7 cellular contexts compared by ENCODE assay signal in genomic region chr14:29927596-29928341, GRCh38. TPM values are rescaled to one million over a fixed set of nuclear protein-coding genes. Genes with fewer than 3 reads are reported as not detected.
DNase-seq lines count a peak whose midpoint lies in the region; FAIRE-seq and TF ChIP-seq lines count a peak whose summit lies in the region.

Gene PRKD1, minus strand, starts transcription at chr14:29927847.

- no peaks in the 10 kb centered on the region for H3K9me3 ChIP-seq in effector memory CD4-positive, alpha-beta T cell (ENCODE audit: control insufficient read depth, low read length)

- H3K9ac ChIP-seq in rectal smooth muscle tissue (ENCODE audit: low read length), result peak within 1 kb of the TSS; percentile 62

- DNase-seq in H54 (ENCODE audit: insufficient read length, low spot score) (peak; percentile 35), NCI-H2171 treated with DMSO at 0.1 percent for 48 hours (lab: John Stamatoyannopoulos, UW) (peak; percentile 63)
- no peak for DNase-seq in effector memory CD4-positive, alpha-beta T cell

- FAIRE-seq in H54 (lab: Jason Lieb, UNC), result no peak

- H3K27ac ChIP-seq in rectal smooth muscle tissue (ENCODE audit: low read depth, low read length), result peak within 1 kb of the TSS; percentile 72
- no peak within 1 kb of the TSS for H3K27ac ChIP-seq in effector memory CD4-positive, alpha-beta T cell (ENCODE audit: insufficient read depth, low read length, poor library complexity, severe bottlenecking)

- H3K9me3 Mint-ChIP-seq in brain, result no peaks in the 10 kb centered on the region

- peaks cover 12% of the 10 kb centered on the region for H3K27me3 Mint-ChIP-seq in brain

- peaks cover 30% of the 10 kb centered on the region for H3K4me1 Mint-ChIP-seq in brain

- peak in 1 of 2 experiments; percentile 27 for TF ChIP-seq CTCF in brain (conservative IDR thresholded peaks at IDR 0.05)

- peak within 1 kb of the TSS; percentile 93 to 99 (median 97) for H3K4me3 Mint-ChIP-seq in brain

- H3K36me3 ChIP-seq in rectal smooth muscle tissue (ENCODE audit: control insufficient read depth, insufficient read depth, low read length), result no peaks in the 10 kb centered on the region
- H3K36me3 ChIP-seq in effector memory CD4-positive, alpha-beta T cell (ENCODE audit: control insufficient read depth, insufficient read depth, low read length), result no peaks in the 10 kb centered on the region

- no peaks in the 10 kb centered on the region for H3K27me3 ChIP-seq in rectal smooth muscle tissue (ENCODE audit: control insufficient read depth, insufficient read depth, low read length)
- peaks cover 9% of the 10 kb centered on the region for H3K27me3 ChIP-seq in effector memory CD4-positive, alpha-beta T cell (replicated peaks; ENCODE audit: control insufficient read depth, insufficient read depth, low read length, poor library complexity, severe bottlenecking)

- H3K4me3 ChIP-seq in GM08714 (ENCODE audit: low read length) (peak within 1 kb of the TSS; percentile 60), iPS-11a (ENCODE audit: low read depth, low read length) (peak within 1 kb of the TSS; percentile 63), rectal smooth muscle tissue (ENCODE audit: low read length) (peak within 1 kb of the TSS; percentile 90)
- H3K4me3 ChIP-seq in effector memory CD4-positive, alpha-beta T cell (ENCODE audit: insufficient read depth, low read depth, low read length, poor library complexity, severe bottlenecking), result no peak within 1 kb of the TSS

- H3K36me3 Mint-ChIP-seq in brain, result no peaks in the 10 kb centered on the region

- H3K4me1 ChIP-seq in rectal smooth muscle tissue (ENCODE audit: control insufficient read depth, insufficient read depth, low read length), result peaks cover 3% of the 10 kb centered on the region
- no peaks in the 10 kb centered on the region for H3K4me1 ChIP-seq in effector memory CD4-positive, alpha-beta T cell (ENCODE audit: control insufficient read depth, insufficient read depth, low read length, poor library complexity, severe bottlenecking)

- peak within 1 kb of the TSS; percentile 30 to 95 (median 88) for H3K27ac Mint-ChIP-seq in brain

- no peak; the same call in 1 of the 2 replicates for TF ChIP-seq POLR2A in H54 (IDR thresholded peaks at IDR 0.05; ENCODE audit: low read depth, low read length)

RNA-seq across cellular contexts. Expression of gene PRKD1, which starts in this region (rescaled TPM):
- polyA plus RNA-seq in brain (ENCODE audit: insufficient read depth, low read depth, low replicate concordance), result 10.4 TPM

Comparison
In these comparisons a context has a peak if more than half of its experiments do, and no peak if none do; other contexts are left out.
1. DNase-seq: peak in H54 (single experiment) and NCI-H2171 treated with DMSO at 0.1 percent for 48 hours (single experiment); none in effector memory CD4-positive, alpha-beta T cell (0 of 3).